In genomic region chr19:1613808-1614570, GRCh38 we compare ENCODE assay signal across 2 cellular contexts.
TF ChIP-seq lines count a peak whose summit lies in the region.

No MANE protein-coding gene starts in this region.

TF ChIP-seq in HEK293, 187 proteins besides CTCF, POLR2A, EP300 and RAD21:
- TF ChIP-seq ELK4 (IDR thresholded peaks at IDR 0.05; ENCODE audit: borderline replicate concordance, low read depth, low read length) (no peak), SP2 (tag by site-specific recombination; IDR thresholded peaks at IDR 0.05) (0 out of 2 replicates have a peak, but pooled peaks have one; percentile 7), ZNF529 (tag by site-specific recombination; IDR thresholded peaks at IDR 0.05; ENCODE audit: insufficient replicate concordance) (no peak), ZIC2 (tag by site-specific recombination; IDR thresholded peaks at IDR 0.05) (0 out of 2 replicates have a peak, but pooled peaks have one; percentile 0), ZFP41 (tag by site-specific recombination; IDR thresholded peaks at IDR 0.05; ENCODE audit: borderline replicate concordance) (no peak)

TF ChIP-seq in GM12878, 131 proteins besides CTCF, POLR2A, EP300 and RAD21:
- TF ChIP-seq HCFC1 (IDR thresholded peaks at IDR 0.05; ENCODE audit: low read length) (no peak), CEBPB (IDR thresholded peaks at IDR 0.05; ENCODE audit: borderline replicate concordance in 1 of 2, low read depth in 2 of 2, low read length in 2 of 2) (no peak)
TF ChIP-seq in GM12878: peak in this region for 0.
